In the genomic region with DNA sequence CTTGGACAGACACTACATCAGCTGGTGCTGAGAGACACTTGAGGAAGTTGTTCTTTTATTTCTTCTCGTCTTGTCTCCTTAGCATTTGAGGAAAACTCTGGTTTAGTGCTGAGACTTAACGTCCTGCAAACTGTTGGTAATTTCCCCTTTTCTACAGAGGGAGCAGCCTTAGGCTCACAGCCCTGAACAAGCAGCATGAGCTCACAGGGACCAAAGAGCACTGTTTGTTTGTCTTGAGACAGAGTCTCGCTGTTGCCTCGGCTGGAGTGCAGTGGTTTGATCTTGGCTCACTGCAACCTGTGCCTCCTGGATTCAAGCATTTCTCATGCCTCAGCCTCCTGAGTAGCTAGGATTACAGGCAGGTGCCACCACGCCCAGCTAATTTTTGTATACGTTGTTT, we compare ENCODE assay signal across 1 cellular context.
TF ChIP-seq lines count a peak whose summit lies in the region.

No MANE protein-coding gene starts in this region.

TF ChIP-seq in HepG2, 621 proteins besides CTCF, POLR2A, EP300 and RAD21 (continued from another document):
- TF ChIP-seq, protein P1, sequence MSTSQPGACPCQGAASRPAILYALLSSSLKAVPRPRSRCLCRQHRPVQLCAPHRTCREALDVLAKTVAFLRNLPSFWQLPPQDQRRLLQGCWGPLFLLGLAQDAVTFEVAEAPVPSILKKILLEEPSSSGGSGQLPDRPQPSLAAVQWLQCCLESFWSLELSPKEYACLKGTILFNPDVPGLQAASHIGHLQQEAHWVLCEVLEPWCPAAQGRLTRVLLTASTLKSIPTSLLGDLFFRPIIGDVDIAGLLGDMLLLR (CRISPR knock-in tag; IDR thresholded peaks at IDR 0.05), result no peak
- TF ChIP-seq ZSCAN25 (CRISPR knock-in tag; IDR thresholded peaks at IDR 0.05) (peak; percentile 28; the same call in 1 of the 2 replicates), HOMEZ (CRISPR knock-in tag; IDR thresholded peaks at IDR 0.05; ENCODE audit: low read depth) (no peak), KDM2A (CRISPR knock-in tag; IDR thresholded peaks at IDR 0.05; ENCODE audit: borderline replicate concordance, low read depth) (peak; percentile 32; the same call in 1 of the 2 replicates), ZSCAN30 (CRISPR knock-in tag; IDR thresholded peaks at IDR 0.05) (no peak), ETV5 (CRISPR knock-in tag; IDR thresholded peaks at IDR 0.05; ENCODE audit: borderline replicate concordance) (no peak; the same call in 1 of the 2 replicates), AHDC1 (CRISPR knock-in tag; IDR thresholded peaks at IDR 0.05; ENCODE audit: borderline replicate concordance) (no peak)
